ENCODE assay signal across 1 cellular context in genomic region chr1:17591814-17592430, GRCh38.
TF ChIP-seq lines count a peak whose summit lies in the region.

No MANE protein-coding gene starts in this region.

TF ChIP-seq in HepG2, 621 proteins besides CTCF, POLR2A, EP300 and RAD21 (continued from another document and continues in another):
- peak; percentile 93 for TF ChIP-seq ZNF574 (CRISPR knock-in tag; IDR thresholded peaks at IDR 0.05)
- TF ChIP-seq ZNF556 (CRISPR knock-in tag; IDR thresholded peaks at IDR 0.05; ENCODE audit: borderline replicate concordance): peak; percentile 91; the same call in 1 of the 2 replicates
- TF ChIP-seq HES4 (CRISPR knock-in tag; IDR thresholded peaks at IDR 0.05; ENCODE audit: borderline replicate concordance): peak; percentile 92
- no peak for TF ChIP-seq ATRX (CRISPR knock-in tag; IDR thresholded peaks at IDR 0.05; ENCODE audit: borderline replicate concordance)
- TF ChIP-seq U2AF1 (optimal IDR thresholded peaks at IDR 0.05; ENCODE audit: low read depth, low read length): peak; percentile 38
- no peak for TF ChIP-seq RFX3 (CRISPR knock-in tag; IDR thresholded peaks at IDR 0.05)
- TF ChIP-seq ZNF281 (CRISPR knock-in tag; IDR thresholded peaks at IDR 0.05; ENCODE audit: borderline replicate concordance): peak; percentile 65; the same call in 1 of the 2 replicates
- TF ChIP-seq ZBTB2 (CRISPR knock-in tag; IDR thresholded peaks at IDR 0.05; ENCODE audit: low read depth): no peak; the same call in 1 of the 2 replicates
- no peak for TF ChIP-seq ZNF839 (CRISPR knock-in tag; IDR thresholded peaks at IDR 0.05; ENCODE audit: borderline replicate concordance)
- peak; percentile 76; the same call in 1 of the 2 replicates for TF ChIP-seq E2F2 (CRISPR knock-in tag; IDR thresholded peaks at IDR 0.05; ENCODE audit: borderline replicate concordance)
- peak; percentile 99 for TF ChIP-seq PAXIP1 (CRISPR knock-in tag; conservative IDR thresholded peaks at IDR 0.05)
- TF ChIP-seq ZNF777 (CRISPR knock-in tag; IDR thresholded peaks at IDR 0.05): peak; percentile 56; the same call in 1 of the 2 replicates
- TF ChIP-seq BCL6 (CRISPR knock-in tag; IDR thresholded peaks at IDR 0.05): peak; percentile 85
- peak; percentile 97 for TF ChIP-seq ZNF264 (CRISPR knock-in tag; IDR thresholded peaks at IDR 0.05)
- peak; percentile 93 for TF ChIP-seq KDM1A (CRISPR knock-in tag; IDR thresholded peaks at IDR 0.05)
- TF ChIP-seq GABPB1 (CRISPR knock-in tag; IDR thresholded peaks at IDR 0.05): peak; percentile 80
- peak; percentile 83 for TF ChIP-seq HOXA5 (CRISPR knock-in tag; IDR thresholded peaks at IDR 0.05)
- peak; percentile 98 for TF ChIP-seq SRY (CRISPR knock-in tag; IDR thresholded peaks at IDR 0.05)
- TF ChIP-seq DMAP1 (CRISPR knock-in tag; IDR thresholded peaks at IDR 0.05): peak; percentile 89
- no peak for TF ChIP-seq CREBL2 (CRISPR knock-in tag; IDR thresholded peaks at IDR 0.05; ENCODE audit: borderline replicate concordance)
- no peak for TF ChIP-seq GPN1 (CRISPR knock-in tag; IDR thresholded peaks at IDR 0.05; ENCODE audit: borderline replicate concordance)
- TF ChIP-seq SIN3B (IDR thresholded peaks at IDR 0.05; ENCODE audit: low read length): no peak
- TF ChIP-seq ZFP90 (CRISPR knock-in tag; IDR thresholded peaks at IDR 0.05; ENCODE audit: borderline replicate concordance): peak; percentile 96
- peak; percentile 89 for TF ChIP-seq ATF7-NPFF (CRISPR knock-in tag; IDR thresholded peaks at IDR 0.05; ENCODE audit: low read depth)
- TF ChIP-seq ZNF546 (CRISPR knock-in tag; conservative IDR thresholded peaks at IDR 0.05): peak; percentile 63; the same call in 1 of the 2 replicates
- peak; percentile 86; the same call in 1 of the 2 replicates for TF ChIP-seq TOPORS (CRISPR knock-in tag; IDR thresholded peaks at IDR 0.05)
- TF ChIP-seq MED8 (CRISPR knock-in tag; IDR thresholded peaks at IDR 0.05; ENCODE audit: insufficient replicate concordance): peak; percentile 85
- TF ChIP-seq HINFP (CRISPR knock-in tag; IDR thresholded peaks at IDR 0.05; ENCODE audit: low read depth): peak; percentile 96
- no peak for TF ChIP-seq ARID3A (IDR thresholded peaks at IDR 0.05; ENCODE audit: low read depth, low read length)
- no peak for TF ChIP-seq KLF13 (CRISPR knock-in tag; IDR thresholded peaks at IDR 0.05)
- TF ChIP-seq ZNF44 (CRISPR knock-in tag; IDR thresholded peaks at IDR 0.05): peak; percentile 66; the same call in 1 of the 2 replicates
- TF ChIP-seq ZKSCAN5 (CRISPR knock-in tag; IDR thresholded peaks at IDR 0.05): no peak
- TF ChIP-seq ATAD3A (CRISPR knock-in tag; IDR thresholded peaks at IDR 0.05): no peak
- TF ChIP-seq MTA3 (CRISPR knock-in tag; IDR thresholded peaks at IDR 0.05): no peak
- 0 out of 2 replicates have a peak, but pooled peaks have one; percentile 33 for TF ChIP-seq ISX (CRISPR knock-in tag; conservative IDR thresholded peaks at IDR 0.05)
- peak; percentile 85; the same call in 1 of the 2 replicates for TF ChIP-seq ZNF235 (CRISPR knock-in tag; IDR thresholded peaks at IDR 0.05; ENCODE audit: borderline replicate concordance)
- TF ChIP-seq TP53 (CRISPR knock-in tag; conservative IDR thresholded peaks at IDR 0.05): peak; percentile 58; the same call in 1 of the 2 replicates
- peak; percentile 91 for TF ChIP-seq ZNF468 (CRISPR knock-in tag; IDR thresholded peaks at IDR 0.05)
- no peak; the same call in 1 of the 2 replicates for TF ChIP-seq ZXDC (CRISPR knock-in tag; IDR thresholded peaks at IDR 0.05)
- TF ChIP-seq ZNF121 (CRISPR knock-in tag; IDR thresholded peaks at IDR 0.05): peak; percentile 86
- TF ChIP-seq ZNF564 (CRISPR knock-in tag; IDR thresholded peaks at IDR 0.05): peak; percentile 95
- TF ChIP-seq SRSF1 (optimal IDR thresholded peaks at IDR 0.05; ENCODE audit: low read depth, low read length): no peak
- 0 out of 2 replicates have a peak, but pooled peaks have one; percentile 31 for TF ChIP-seq GTF3A (CRISPR knock-in tag; conservative IDR thresholded peaks at IDR 0.05)
- peak; percentile 97 for TF ChIP-seq FOXC1 (CRISPR knock-in tag; IDR thresholded peaks at IDR 0.05; ENCODE audit: borderline replicate concordance)
- TF ChIP-seq BHLHE40 (IDR thresholded peaks at IDR 0.05; ENCODE audit: low read length): peak; percentile 99
